7 cellular contexts compared by ENCODE assay signal in genomic region chr9:63817622-63818518, GRCh38.
DNase-seq lines count a peak whose midpoint lies in the region; ATAC-seq and TF ChIP-seq lines count a peak whose summit lies in the region.

No MANE protein-coding gene starts in this region.

- H3K4me3 ChIP-seq in neural cell (ENCODE audit: low read length) (peak overlapping the region; percentile 57), subcutaneous abdominal adipose tissue (ENCODE audit: low read depth in 1 of 5, low read length in 5 of 5) (peak overlapping the region; percentile 13 to 61 (median 46))

- DNase-seq in activated CD8-positive, alpha-beta memory T cell treated with anti-CD3 and anti-CD28 coated beads for 1 hour (ENCODE audit: extremely low read depth in 1 of 2, low read depth in 1 of 2) = peak; percentile 28 to 41
- DNase-seq in fibroblast of gingiva (ENCODE audit: low read depth) (peak; percentile 16), NCI-H128 (lab: John Stamatoyannopoulos, UW; ENCODE audit: unreplicated experiment) (no peak)

- H3K4me2 ChIP-seq in neural cell (ENCODE audit: low read length) = no peak overlapping the region

- H3K27me3 ChIP-seq in neural cell (ENCODE audit: insufficient read depth, low read depth, low read length) (peaks cover 17% of the 10 kb centered on the region), subcutaneous abdominal adipose tissue (ENCODE audit: control insufficient read depth in 5 of 5, insufficient read depth in 4 of 5, low read length in 5 of 5) (peaks cover 5 to 15% (median 10%) of the 10 kb centered on the region in 5 donors)

- no peaks in the 10 kb centered on the region for H3K79me2 ChIP-seq in neural cell (replicated peaks; ENCODE audit: insufficient read depth, low read length)

- no peak overlapping the region for H3K27ac ChIP-seq in neural cell (ENCODE audit: low read length)
- no peak overlapping the region for H3K27ac ChIP-seq in subcutaneous abdominal adipose tissue (ENCODE audit: low read depth, low read length)

- no peaks in the 10 kb centered on the region for H3F3A ChIP-seq in neural cell (ENCODE audit: insufficient read depth, low read length, poor library complexity, severe bottlenecking)

- H2AFZ ChIP-seq in neural cell (ENCODE audit: low read depth, low read length) = no peak overlapping the region

- no peak for TF ChIP-seq EP300 in neural cell (conservative IDR thresholded peaks at IDR 0.05; ENCODE audit: poor library complexity, severe bottlenecking)

- peaks cover 0 to 14% (median 6%) of the 10 kb centered on the region in 5 donors for H3K4me1 ChIP-seq in subcutaneous abdominal adipose tissue (ENCODE audit: control insufficient read depth in 5 of 5, insufficient read depth in 5 of 5, low read length in 5 of 5)

- H3K9me2 ChIP-seq in neural cell (ENCODE audit: insufficient read depth, low read length) = no peaks in the 10 kb centered on the region

- TF ChIP-seq CTCF in neural cell (IDR thresholded peaks at IDR 0.05; ENCODE audit: poor library complexity, severe bottlenecking) = no peak

- no peaks in the 10 kb centered on the region for H4K20me1 ChIP-seq in neural cell (ENCODE audit: insufficient read depth)

- H3K9me3 ChIP-seq in neural cell (ENCODE audit: low read length) (peaks cover 11% of the 10 kb centered on the region), subcutaneous abdominal adipose tissue (ENCODE audit: control insufficient read depth in 5 of 5, low read length in 5 of 5) (peaks cover 7 to 25% (median 17%) of the 10 kb centered on the region in 5 donors)

- no peak for TF ChIP-seq RAD21 in neural cell (conservative IDR thresholded peaks at IDR 0.05)

- ATAC-seq in GM19324 (IDR thresholded peaks at IDR 0.05; ENCODE audit: low FRiP score, unreplicated experiment) = peak; percentile 71
- peak; percentile 69 for ATAC-seq in HG03354 (IDR thresholded peaks at IDR 0.05; ENCODE audit: poor library complexity, severe bottlenecking, unreplicated experiment)

- H3K36me3 ChIP-seq in neural cell (ENCODE audit: insufficient read depth, low read length) (no peaks in the 10 kb centered on the region), subcutaneous abdominal adipose tissue (ENCODE audit: control insufficient read depth in 5 of 5, insufficient read depth in 5 of 5, low read length in 5 of 5) (no peaks in the 10 kb centered on the region)

- H3K9ac ChIP-seq in neural cell (ENCODE audit: low read length) = no peak overlapping the region
- no peak overlapping the region for H3K9ac ChIP-seq in subcutaneous abdominal adipose tissue (ENCODE audit: low read length in 5 of 5)

TF ChIP-seq in neural cell, 6 proteins besides CTCF, POLR2A, EP300 and RAD21:
- TF ChIP-seq TAF1 (IDR thresholded peaks at IDR 0.05; ENCODE audit: low read depth) (no peak), POLR2AphosphoS5 (IDR thresholded peaks at IDR 0.05) (no peak), SMC3 (conservative IDR thresholded peaks at IDR 0.05; ENCODE audit: poor library complexity) (no peak), MXI1 (conservative IDR thresholded peaks at IDR 0.05; ENCODE audit: poor library complexity, severe bottlenecking) (no peak), EZH2 (IDR thresholded peaks at IDR 0.05; ENCODE audit: borderline replicate concordance, insufficient read depth, low read length, poor library complexity, severe bottlenecking) (no peak)
- TF ChIP-seq, protein P1, sequence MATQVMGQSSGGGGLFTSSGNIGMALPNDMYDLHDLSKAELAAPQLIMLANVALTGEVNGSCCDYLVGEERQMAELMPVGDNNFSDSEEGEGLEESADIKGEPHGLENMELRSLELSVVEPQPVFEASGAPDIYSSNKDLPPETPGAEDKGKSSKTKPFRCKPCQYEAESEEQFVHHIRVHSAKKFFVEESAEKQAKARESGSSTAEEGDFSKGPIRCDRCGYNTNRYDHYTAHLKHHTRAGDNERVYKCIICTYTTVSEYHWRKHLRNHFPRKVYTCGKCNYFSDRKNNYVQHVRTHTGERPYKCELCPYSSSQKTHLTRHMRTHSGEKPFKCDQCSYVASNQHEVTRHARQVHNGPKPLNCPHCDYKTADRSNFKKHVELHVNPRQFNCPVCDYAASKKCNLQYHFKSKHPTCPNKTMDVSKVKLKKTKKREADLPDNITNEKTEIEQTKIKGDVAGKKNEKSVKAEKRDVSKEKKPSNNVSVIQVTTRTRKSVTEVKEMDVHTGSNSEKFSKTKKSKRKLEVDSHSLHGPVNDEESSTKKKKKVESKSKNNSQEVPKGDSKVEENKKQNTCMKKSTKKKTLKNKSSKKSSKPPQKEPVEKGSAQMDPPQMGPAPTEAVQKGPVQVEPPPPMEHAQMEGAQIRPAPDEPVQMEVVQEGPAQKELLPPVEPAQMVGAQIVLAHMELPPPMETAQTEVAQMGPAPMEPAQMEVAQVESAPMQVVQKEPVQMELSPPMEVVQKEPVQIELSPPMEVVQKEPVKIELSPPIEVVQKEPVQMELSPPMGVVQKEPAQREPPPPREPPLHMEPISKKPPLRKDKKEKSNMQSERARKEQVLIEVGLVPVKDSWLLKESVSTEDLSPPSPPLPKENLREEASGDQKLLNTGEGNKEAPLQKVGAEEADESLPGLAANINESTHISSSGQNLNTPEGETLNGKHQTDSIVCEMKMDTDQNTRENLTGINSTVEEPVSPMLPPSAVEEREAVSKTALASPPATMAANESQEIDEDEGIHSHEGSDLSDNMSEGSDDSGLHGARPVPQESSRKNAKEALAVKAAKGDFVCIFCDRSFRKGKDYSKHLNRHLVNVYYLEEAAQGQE (IDR thresholded peaks at IDR 0.05; ENCODE audit: borderline replicate concordance) = no peak
